19 cellular contexts compared by ENCODE assay signal in the genomic region with DNA sequence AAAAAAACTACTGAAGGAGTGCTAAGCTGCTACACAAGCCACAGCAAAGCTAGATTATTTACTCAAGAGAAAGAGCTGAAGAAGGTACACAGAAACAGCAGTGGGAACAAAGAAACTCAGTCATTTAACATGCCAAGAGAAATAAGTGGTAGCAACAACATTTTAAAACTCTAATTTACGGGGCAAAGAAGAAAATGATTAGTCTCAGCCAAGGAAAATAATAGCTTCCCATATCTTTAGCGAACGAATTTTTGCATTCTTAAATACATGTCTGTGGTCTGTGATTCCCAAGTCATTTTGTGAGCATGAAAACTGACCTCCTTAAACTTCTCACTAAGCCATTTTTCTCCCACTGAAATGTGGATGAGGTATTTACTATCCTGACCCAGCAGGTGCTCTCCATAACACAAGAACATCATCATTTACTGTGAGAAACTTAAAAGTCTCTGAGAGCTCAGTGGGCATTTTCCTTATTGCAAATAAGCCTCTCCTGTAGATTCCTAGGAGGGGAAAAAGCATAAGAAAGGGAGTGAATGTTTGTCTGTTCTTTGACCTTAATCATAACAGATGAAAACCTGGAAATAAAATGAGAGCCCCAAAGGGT.
"Had no signal": no experiment of that assay in that cellular context is flagged by ENCODE, and none has a peak within 500 bp of the region (broad histone marks: within the 10 kb centered on the region; RNA-seq: fewer than 3 reads in every experiment).

No MANE protein-coding gene starts in this region.

- DNase-seq: activated CD4-positive, alpha-beta T cell treated with anti-CD3 and anti-CD28 coated beads, Interleukin-2, amount 50 U/mL, for 4 hours; activated CD4-positive, CD25-positive, alpha-beta regulatory T cell treated with anti-CD3 and anti-CD28 coated beads, Interleukin-2, amount 50 U/mL, for 72 hours; activated naive CD4-positive, alpha-beta T cell treated with Interleukin-2 at 50 U/mL for 16 hours; activated naive CD8-positive, alpha-beta T cell treated with anti-CD3 and anti-CD28 coated beads, Interleukin-2, amount 50 U/mL, for 24 hours; activated T-cell treated with anti-CD3 and anti-CD28 coated beads for 4 hours; caudate nucleus; colonic mucosa; kidney; left ventricle myocardium inferior; naive thymus-derived CD8-positive, alpha-beta T cell; stimulated activated CD4-positive, alpha-beta T cell treated with anti-CD3 and anti-CD28 coated beads, Interleukin-4, amount 100 ng/mL, for 24 hours; stimulated activated naive CD4-positive, alpha-beta T cell; uterus had no signal

- H3K27ac ChIP-seq: ascending aorta, colonic mucosa, left ventricle myocardium inferior, right atrium auricular region, skin epidermis, tibial nerve, uterus had no signal

- H3K4me1 Mint-ChIP-seq: activated naive CD8-positive, alpha-beta T cell treated with anti-CD3 and anti-CD28 coated beads, Interleukin-2, amount 50 U/mL, for 24 hours; memory B cell; naive thymus-derived CD8-positive, alpha-beta T cell had no signal

- ATAC-seq: activated naive CD8-positive, alpha-beta T cell treated with anti-CD3 and anti-CD28 coated beads, Interleukin-2, amount 50 U/mL, for 24 hours; esophagus mucosa; naive thymus-derived CD8-positive, alpha-beta T cell had no signal

- H3K36me3 Mint-ChIP-seq: memory B cell; naive thymus-derived CD8-positive, alpha-beta T cell had no signal

- H3K27me3 Mint-ChIP-seq: activated naive CD8-positive, alpha-beta T cell treated with anti-CD3 and anti-CD28 coated beads, Interleukin-2, amount 50 U/mL, for 24 hours had no signal

- H3K9me3 Mint-ChIP-seq: activated naive CD8-positive, alpha-beta T cell treated with anti-CD3 and anti-CD28 coated beads, Interleukin-2, amount 50 U/mL, for 24 hours; memory B cell had no signal

- H3K27ac Mint-ChIP-seq: activated naive CD8-positive, alpha-beta T cell treated with anti-CD3 and anti-CD28 coated beads, Interleukin-2, amount 50 U/mL, for 24 hours; memory B cell; naive thymus-derived CD8-positive, alpha-beta T cell had no signal

- H3K4me3 Mint-ChIP-seq: activated naive CD8-positive, alpha-beta T cell treated with anti-CD3 and anti-CD28 coated beads, Interleukin-2, amount 50 U/mL, for 24 hours; memory B cell; naive thymus-derived CD8-positive, alpha-beta T cell had no signal
